In the genomic region with DNA sequence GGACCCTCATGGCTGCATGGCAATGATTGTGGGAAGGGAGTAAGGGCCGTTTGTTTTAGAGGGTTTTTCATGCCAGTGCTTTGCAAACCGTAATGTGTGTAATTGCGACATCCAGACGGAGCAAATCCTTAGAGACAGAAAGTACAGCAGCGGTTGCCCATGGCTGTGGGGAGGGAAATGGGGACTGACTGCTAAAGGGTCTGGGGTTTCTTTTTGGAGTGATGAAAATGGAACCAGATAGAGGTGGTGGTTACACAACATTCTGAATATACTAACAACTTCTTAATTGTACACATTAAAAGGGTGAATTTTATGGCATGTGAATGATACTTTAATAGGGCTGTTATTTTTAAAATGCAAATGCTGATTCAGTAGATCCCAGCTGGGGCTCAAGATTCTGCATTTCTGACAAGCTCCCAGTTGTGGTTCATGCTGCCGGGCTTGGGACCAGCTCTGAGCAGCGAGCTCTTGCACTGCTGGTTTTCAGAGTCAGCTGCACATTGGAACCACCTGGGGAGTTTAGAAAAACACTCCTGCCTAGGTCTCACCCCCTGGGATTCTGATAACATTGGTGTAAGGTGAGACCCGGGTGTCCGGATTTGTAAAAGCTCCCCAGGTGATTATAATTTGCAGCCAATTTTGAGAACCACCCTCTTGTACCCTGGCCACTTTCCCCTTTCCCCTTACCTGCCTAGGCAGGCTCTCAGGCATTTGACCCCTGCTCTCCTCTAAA, we compare ENCODE assay signal across 8 cellular contexts. TPM values are rescaled to one million over a fixed set of nuclear protein-coding genes. Genes with fewer than 3 reads are reported as not detected.
DNase-seq lines count a peak whose midpoint lies in the region; ATAC-seq, FAIRE-seq and TF ChIP-seq lines count a peak whose summit lies in the region.

No MANE protein-coding gene starts in this region.

- peak overlapping the region; percentile 91 to 96 (median 92) for H3K27ac ChIP-seq in esophagus muscularis mucosa (replicated peaks in 1 of 4)
- peak overlapping the region; percentile 39 to 63 (median 55) for H3K27ac ChIP-seq in pancreas

- H3K36me3 Mint-ChIP-seq in T-helper 17 cell (ENCODE audit: low read depth), result peaks cover 2% of the 10 kb centered on the region

- no peaks in the 10 kb centered on the region for H3K27me3 Mint-ChIP-seq in T-helper 17 cell

- TF ChIP-seq CTCF in esophagus muscularis mucosa (IDR thresholded peaks at IDR 0.05), result no peak
- no peak for TF ChIP-seq CTCF in pancreas (IDR thresholded peaks at IDR 0.05)

- H3K27me3 ChIP-seq in esophagus muscularis mucosa (no peaks in the 10 kb centered on the region), pancreas (no peaks in the 10 kb centered on the region)

- H3K4me1 Mint-ChIP-seq in T-helper 17 cell, result peaks cover 54% of the 10 kb centered on the region

- no peaks in the 10 kb centered on the region for H3K9me3 ChIP-seq in T-helper 17 cell (ENCODE audit: control insufficient read depth, low read length, poor library complexity, severe bottlenecking)
- H3K9me3 ChIP-seq in esophagus muscularis mucosa, result no peaks in the 10 kb centered on the region
- H3K9me3 ChIP-seq in pancreas, result no peaks in the 10 kb centered on the region

- intact Hi-C loops in esophagus muscularis mucosa (cut with DNase I) (no loop called here), pancreas (cut with DNase I) (loop anchor here in 1 of 3 donors (10.0 kb wide), 1 partner anchor 99 kb away; the partner anchor contains the start of genes NCBP2L and TSC22D3)

- H3K4me3 ChIP-seq in esophagus muscularis mucosa, result peak overlapping the region; percentile 59 to 66 (median 64)
- H3K4me3 ChIP-seq in pancreas, result peak overlapping the region in 2 of 4 donors; percentile 35 to 36

- H3K36me3 ChIP-seq in esophagus muscularis mucosa (no peaks in the 10 kb centered on the region), pancreas (no peaks in the 10 kb centered on the region)

- TF ChIP-seq POLR2A in esophagus muscularis mucosa (IDR thresholded peaks at IDR 0.05; ENCODE audit: low read depth), result no peak

- peak overlapping the region; percentile 93 for H3K4me3 Mint-ChIP-seq in T-helper 17 cell

- WGBS in esophagus muscularis mucosa, result 36% methylated on average over 8 of the region's 9 CpGs
- WGBS in pancreas, 2 donors, result 23 to 28% methylated on average over 9 of the region's 9 CpGs

- TF ChIP-seq EP300 in esophagus muscularis mucosa (IDR thresholded peaks at IDR 0.05), result no peak

- no peak for FAIRE-seq in pancreas (lab: Jason Lieb, UNC)

- peak overlapping the region; percentile 99 for H3K27ac Mint-ChIP-seq in T-helper 17 cell

- peaks cover 21 to 73% (median 57%) of the 10 kb centered on the region in 4 donors for H3K4me1 ChIP-seq in esophagus muscularis mucosa
- peaks cover 0 to 3% (median 0%) of the 10 kb centered on the region in 3 donors for H3K4me1 ChIP-seq in pancreas

- DNase-seq in activated T-cell treated with anti-CD3 and anti-CD28 coated beads, Interleukin-2, amount 50 U/mL, for 1 hour, result peak; percentile 30
- no peak for DNase-seq in activated T-cell treated with anti-CD3 and anti-CD28 coated beads for 4 hours
- DNase-seq in T-helper 17 cell, result no peak
- DNase-seq in esophagus muscularis mucosa (ENCODE audit: extremely low spot score), result no peak
- DNase-seq in pancreas, result no peak
- DNase-seq in DMS79 treated with DMSO at 0.1 percent for 48 hours (lab: John Stamatoyannopoulos, UW), result no peak

- no peak for ATAC-seq in T-helper 17 cell
- peak; percentile 19 to 39 (median 30) for ATAC-seq in pancreas
- ATAC-seq in GM21367 (IDR thresholded peaks at IDR 0.05; ENCODE audit: unreplicated experiment), result no peak
- no peak for ATAC-seq in HG03469 (IDR thresholded peaks at IDR 0.05; ENCODE audit: unreplicated experiment)

RNA-seq across cellular contexts. Expression of gene PRPS1, which starts 47.7 kb away (rescaled TPM):
- total RNA-seq in T-helper 17 cell (10 to 100 TPM; 68.9 to 69.1 TPM), esophagus muscularis mucosa (10 to 100 TPM; 17.0 to 36.0 (median 23.4) TPM), pancreas (10 to 100 TPM in 4 of 6 donors, 1 to 10 TPM in 2; 8.5 to 19.4 (median 14.1) TPM)
- 10 to 100 TPM in 1 of 2 donors, 1 to 10 TPM in 1; 5.9 to 22.8 TPM for polyA plus RNA-seq in pancreas

Comparison
In these comparisons a context has a peak if more than half of its experiments do, and no peak if none do; other contexts are left out.
1. ATAC-seq: peak in pancreas (4 of 4); none in T-helper 17 cell (single experiment), GM21367 (single experiment) and HG03469 (single experiment).